ENCODE assay signal across 8 cellular contexts in the genomic region with DNA sequence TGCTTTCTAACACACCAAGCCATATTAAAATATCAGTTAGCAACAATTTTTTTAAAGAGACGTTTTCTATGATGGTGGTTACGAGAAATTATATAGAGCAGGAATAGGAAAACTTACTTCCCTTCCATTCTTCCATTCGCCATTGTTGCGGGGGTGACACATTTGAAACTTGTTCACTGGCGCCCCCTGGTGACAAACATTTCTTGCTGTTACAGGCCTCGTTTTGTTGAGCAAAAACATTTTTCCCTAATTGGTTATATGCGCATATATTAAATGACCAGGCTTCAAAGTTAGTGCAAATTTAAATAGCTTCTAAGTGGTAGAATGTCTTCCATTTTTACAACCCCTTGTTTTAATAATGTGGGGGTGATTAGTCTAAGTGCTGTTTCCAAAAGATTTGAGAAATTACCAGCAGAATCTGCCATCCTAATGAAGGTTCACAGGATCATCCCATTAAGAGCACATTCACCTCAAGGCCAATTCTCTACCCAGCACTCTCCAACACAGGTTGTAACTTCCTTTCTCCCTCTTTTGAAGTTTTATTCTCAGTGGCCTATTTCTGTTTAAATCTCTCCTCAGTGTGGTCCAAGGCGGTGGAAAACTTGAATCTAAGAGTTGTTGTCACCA.
A peak's percentile ranks its signal among the peaks of the same experiment; 100 is the strongest.
DNase-seq lines count a peak whose midpoint lies in the region; ATAC-seq, FAIRE-seq and TF ChIP-seq lines count a peak whose summit lies in the region.

No MANE protein-coding gene starts in this region.

- no peaks in the 10 kb centered on the region for H3K27me3 ChIP-seq in keratinocyte (ENCODE audit: control insufficient read depth, extremely low read depth, insufficient read depth, low read length)
- H3K27me3 ChIP-seq in stomach: no peaks in the 10 kb centered on the region

- DNase-seq in AG09309 (ENCODE audit: low read depth) (no peak), GM13976 (ENCODE audit: low spot score) (no peak), NCI-H524 treated with DMSO at 0.1 percent for 48 hours (lab: John Stamatoyannopoulos, UW) (peak; percentile 29), keratinocyte (ENCODE audit: low read depth, low spot score) (no peak), stomach (peak; percentile 80), coronary artery (ENCODE audit: low spot score) (no peak)
- DNase-seq in activated naive CD8-positive, alpha-beta T cell treated with anti-CD3 and anti-CD28 coated beads, Interleukin-2, amount 50 U/mL, for 24 hours: peak; percentile 53

- peak; percentile 50 for TF ChIP-seq CTCF in AG09309 (IDR thresholded peaks at IDR 0.05; ENCODE audit: control insufficient read depth, insufficient read depth, low read depth, low read length, missing control alignments)
- TF ChIP-seq CTCF in GM13976 (IDR thresholded peaks at IDR 0.05; ENCODE audit: borderline replicate concordance, control extremely low read depth, extremely low read depth, insufficient read depth, missing control alignments): peak; percentile 41
- peak; percentile 53 to 64 (median 55) for TF ChIP-seq CTCF in keratinocyte (optimal IDR thresholded peaks at IDR 0.05 in 1 of 3, IDR thresholded peaks at IDR 0.05 in 1 of 3, conservative IDR thresholded peaks at IDR 0.05 in 1 of 3; ENCODE audit: extremely low read depth in 1 of 3, insufficient read depth in 2 of 3, low read length in 3 of 3)
- peak in 4 of 7 experiments; percentile 10 to 60 (median 44) for TF ChIP-seq CTCF in stomach (IDR thresholded peaks at IDR 0.05)
- no peak for TF ChIP-seq CTCF in coronary artery (IDR thresholded peaks at IDR 0.05)

- FAIRE-seq in keratinocyte (lab: Jason Lieb, UNC): no peak

- H2AFZ ChIP-seq in keratinocyte (ENCODE audit: control insufficient read depth, low read length): no peak overlapping the region

- no peak overlapping the region for H3K9ac ChIP-seq in keratinocyte (ENCODE audit: control insufficient read depth, extremely low read depth, insufficient read depth, low read length)

- intact Hi-C loops in stomach (cut with DNase I; ENCODE audit: low total_unique reads): no loop called here

- no peak overlapping the region for H3K4me2 ChIP-seq in keratinocyte (ENCODE audit: control insufficient read depth, extremely low read depth, insufficient read depth, low read depth, low read length)

- H3K36me3 ChIP-seq in keratinocyte (ENCODE audit: control insufficient read depth in 2 of 2, extremely low read depth in 1 of 2, insufficient read depth in 2 of 2, low read length in 2 of 2) (no peaks in the 10 kb centered on the region), stomach (no peaks in the 10 kb centered on the region)

- H4K20me1 ChIP-seq in keratinocyte (ENCODE audit: control insufficient read depth, extremely low read depth, insufficient read depth, low read length): no peaks in the 10 kb centered on the region

- H3K79me2 ChIP-seq in keratinocyte (ENCODE audit: control insufficient read depth, insufficient read depth, low read length): no peaks in the 10 kb centered on the region

- H3K27ac ChIP-seq in keratinocyte (ENCODE audit: control insufficient read depth, insufficient read depth, low read length): no peak overlapping the region
- no peak overlapping the region for H3K27ac ChIP-seq in stomach
- H3K27ac ChIP-seq in coronary artery: no peak overlapping the region

- H3K9me3 ChIP-seq in keratinocyte (ENCODE audit: control insufficient read depth, low read depth, low read length) (no peaks in the 10 kb centered on the region), stomach (no peaks in the 10 kb centered on the region)

- 64 to 70% (median 66%) methylated on average over 8 of the region's 8 CpGs for WGBS in stomach, 5 donors

- in situ Hi-C loops in GM13976 (cut with MboI; ENCODE audit: low sequenced_read_pairs, unreplicated experiment): no loop called here

- TF ChIP-seq EP300 in stomach (IDR thresholded peaks at IDR 0.05): no peak

- H3K4me1 ChIP-seq in keratinocyte (ENCODE audit: control insufficient read depth, extremely low read depth, insufficient read depth, low read length) (no peaks in the 10 kb centered on the region), stomach (no peaks in the 10 kb centered on the region)

- ATAC-seq in activated naive CD8-positive, alpha-beta T cell treated with anti-CD3 and anti-CD28 coated beads, Interleukin-2, amount 50 U/mL, for 24 hours: no peak
- ATAC-seq in GM19324 (IDR thresholded peaks at IDR 0.05; ENCODE audit: low FRiP score, unreplicated experiment): no peak

- dilution Hi-C loops in keratinocyte (cut with MboI; ENCODE audit: extremely low pct_ligation_motif_present, low sequenced_read_pairs): no loop called here

- no peak overlapping the region for H3K4me3 Mint-ChIP-seq in activated naive CD8-positive, alpha-beta T cell treated with anti-CD3 and anti-CD28 coated beads, Interleukin-2, amount 50 U/mL, for 24 hours

- H3K36me3 Mint-ChIP-seq in activated naive CD8-positive, alpha-beta T cell treated with anti-CD3 and anti-CD28 coated beads, Interleukin-2, amount 50 U/mL, for 24 hours (ENCODE audit: low read depth): no peaks in the 10 kb centered on the region

- H3K4me1 Mint-ChIP-seq in activated naive CD8-positive, alpha-beta T cell treated with anti-CD3 and anti-CD28 coated beads, Interleukin-2, amount 50 U/mL, for 24 hours: no peaks in the 10 kb centered on the region

- H3K4me3 ChIP-seq in AG09309 (ENCODE audit: control insufficient read depth, low read depth, low read length): no peak overlapping the region
- no peak overlapping the region for H3K4me3 ChIP-seq in keratinocyte (ENCODE audit: control insufficient read depth in 2 of 3, extremely low read depth in 1 of 3, insufficient read depth in 2 of 3, low read depth in 1 of 3, low read length in 3 of 3)
- no peak overlapping the region for H3K4me3 ChIP-seq in stomach
- no peak overlapping the region for H3K4me3 ChIP-seq in coronary artery

- H3K27me3 Mint-ChIP-seq in activated naive CD8-positive, alpha-beta T cell treated with anti-CD3 and anti-CD28 coated beads, Interleukin-2, amount 50 U/mL, for 24 hours: no peaks in the 10 kb centered on the region

- no peak overlapping the region for H3K27ac Mint-ChIP-seq in activated naive CD8-positive, alpha-beta T cell treated with anti-CD3 and anti-CD28 coated beads, Interleukin-2, amount 50 U/mL, for 24 hours

- no peaks in the 10 kb centered on the region for H3K9me3 Mint-ChIP-seq in activated naive CD8-positive, alpha-beta T cell treated with anti-CD3 and anti-CD28 coated beads, Interleukin-2, amount 50 U/mL, for 24 hours

- TF ChIP-seq POLR2A in stomach (IDR thresholded peaks at IDR 0.05): no peak

- no peaks in the 10 kb centered on the region for H3K9me1 ChIP-seq in keratinocyte (ENCODE audit: control insufficient read depth, extremely low read depth, insufficient read depth, low read length)

Comparison
In these comparisons a context has a peak if more than half of its experiments do, and no peak if none do; other contexts are left out.
1. DNase-seq: peak in NCI-H524 treated with DMSO at 0.1 percent for 48 hours (single experiment), activated naive CD8-positive, alpha-beta T cell treated with anti-CD3 and anti-CD28 coated beads, Interleukin-2, amount 50 U/mL, for 24 hours (single experiment) and stomach (single experiment); none in AG09309 (single experiment), GM13976 (single experiment), keratinocyte (single experiment) and coronary artery (single experiment).